Comparison of ENCODE assay signal across 1 cellular context in the genomic region with DNA sequence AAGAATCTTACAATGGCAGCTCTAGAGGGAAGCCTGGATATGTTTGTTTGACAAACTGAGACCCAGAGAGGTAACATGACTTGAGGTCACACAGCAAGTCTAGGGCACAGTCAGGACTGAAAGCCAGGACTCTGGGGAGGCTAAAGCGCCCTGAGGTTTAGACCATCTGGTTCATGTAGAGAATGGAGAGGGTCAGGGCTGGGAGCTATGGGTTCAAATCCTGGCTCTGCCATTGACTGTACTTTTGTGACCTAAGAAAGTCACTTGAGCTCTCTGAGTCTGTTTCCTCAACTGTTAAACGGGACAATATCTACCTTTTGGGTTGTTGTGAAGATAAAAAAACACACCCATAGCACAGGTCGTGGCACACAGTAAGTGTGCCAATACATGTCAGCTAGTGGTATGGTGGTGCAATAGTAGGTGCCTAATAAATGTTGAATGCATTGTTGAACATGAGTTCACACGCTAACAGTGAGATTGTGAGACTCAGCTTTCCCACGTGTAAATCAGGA.
A peak's percentile ranks its signal among the peaks of the same experiment; 100 is the strongest.
TF ChIP-seq lines count a peak whose summit lies in the region.

No MANE protein-coding gene starts in this region.

TF ChIP-seq in HepG2, 621 proteins besides CTCF, POLR2A, EP300 and RAD21 (continued from another document and continues in another):
- TF ChIP-seq AHDC1 (CRISPR knock-in tag; IDR thresholded peaks at IDR 0.05; ENCODE audit: borderline replicate concordance) (no peak), MAFF (IDR thresholded peaks at IDR 0.05; ENCODE audit: low read depth, low read length) (no peak), ZNF282 (IDR thresholded peaks at IDR 0.05; ENCODE audit: partially characterized antibody) (no peak), RELA (CRISPR knock-in tag; IDR thresholded peaks at IDR 0.05) (no peak), ATF4 (CRISPR knock-in tag; IDR thresholded peaks at IDR 0.05) (no peak), ZNF530 (CRISPR knock-in tag; IDR thresholded peaks at IDR 0.05; ENCODE audit: low read depth) (no peak), IKZF4 (CRISPR knock-in tag; IDR thresholded peaks at IDR 0.05; ENCODE audit: borderline replicate concordance, low read depth, not compliant biosample characterization) (no peak), POLR2AphosphoS5 (IDR thresholded peaks at IDR 0.05; ENCODE audit: low read depth, low read length) (no peak), ZNF619 (CRISPR knock-in tag; IDR thresholded peaks at IDR 0.05) (no peak), BRCA1 (CRISPR knock-in tag; IDR thresholded peaks at IDR 0.05) (no peak; the same call in 1 of the 2 replicates), NFIC (IDR thresholded peaks at IDR 0.05; ENCODE audit: low read length) (no peak), ARHGAP35 (CRISPR knock-in tag; IDR thresholded peaks at IDR 0.05; ENCODE audit: borderline replicate concordance) (0 out of 2 replicates have a peak, but pooled peaks have one; percentile 12), NBN (conservative IDR thresholded peaks at IDR 0.05) (no peak), GLI4 (CRISPR knock-in tag; IDR thresholded peaks at IDR 0.05; ENCODE audit: borderline replicate concordance) (no peak), RFX5 (IDR thresholded peaks at IDR 0.05; ENCODE audit: low read depth, low read length) (no peak), ZNF792 (CRISPR knock-in tag; IDR thresholded peaks at IDR 0.05) (no peak), ZBTB21 (CRISPR knock-in tag; IDR thresholded peaks at IDR 0.05) (peak; percentile 57; the same call in 1 of the 2 replicates), ZBTB20 (CRISPR knock-in tag; IDR thresholded peaks at IDR 0.05; ENCODE audit: borderline replicate concordance, low read depth) (no peak), HIVEP1 (CRISPR knock-in tag; IDR thresholded peaks at IDR 0.05) (0 out of 2 replicates have a peak, but pooled peaks have one; percentile 4), HDAC6 (IDR thresholded peaks at IDR 0.05; ENCODE audit: low read depth, low read length) (no peak), ZNF18 (CRISPR knock-in tag; IDR thresholded peaks at IDR 0.05; ENCODE audit: insufficient replicate concordance) (peak; percentile 2), PHF8 (CRISPR knock-in tag; IDR thresholded peaks at IDR 0.05) (no peak), ZIK1 (CRISPR knock-in tag; IDR thresholded peaks at IDR 0.05; ENCODE audit: borderline replicate concordance, low read depth) (no peak), ZNF430 (CRISPR knock-in tag; IDR thresholded peaks at IDR 0.05) (no peak), ZFX (CRISPR knock-in tag; IDR thresholded peaks at IDR 0.05; ENCODE audit: low read depth) (peak; percentile 18; the same call in 1 of the 2 replicates), ZNF207 (IDR thresholded peaks at IDR 0.05; ENCODE audit: borderline replicate concordance) (no peak), ZBTB43 (CRISPR knock-in tag; conservative IDR thresholded peaks at IDR 0.05) (no peak)
- TF ChIP-seq, protein P1, sequence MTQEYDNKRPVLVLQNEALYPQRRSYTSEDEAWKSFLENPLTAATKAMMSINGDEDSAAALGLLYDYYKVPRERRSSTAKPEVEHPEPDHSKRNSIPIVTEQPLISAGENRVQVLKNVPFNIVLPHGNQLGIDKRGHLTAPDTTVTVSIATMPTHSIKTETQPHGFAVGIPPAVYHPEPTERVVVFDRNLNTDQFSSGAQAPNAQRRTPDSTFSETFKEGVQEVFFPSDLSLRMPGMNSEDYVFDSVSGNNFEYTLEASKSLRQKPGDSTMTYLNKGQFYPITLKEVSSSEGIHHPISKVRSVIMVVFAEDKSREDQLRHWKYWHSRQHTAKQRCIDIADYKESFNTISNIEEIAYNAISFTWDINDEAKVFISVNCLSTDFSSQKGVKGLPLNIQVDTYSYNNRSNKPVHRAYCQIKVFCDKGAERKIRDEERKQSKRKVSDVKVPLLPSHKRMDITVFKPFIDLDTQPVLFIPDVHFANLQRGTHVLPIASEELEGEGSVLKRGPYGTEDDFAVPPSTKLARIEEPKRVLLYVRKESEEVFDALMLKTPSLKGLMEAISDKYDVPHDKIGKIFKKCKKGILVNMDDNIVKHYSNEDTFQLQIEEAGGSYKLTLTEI (CRISPR knock-in tag; conservative IDR thresholded peaks at IDR 0.05): no peak
- TF ChIP-seq, protein P2, sequence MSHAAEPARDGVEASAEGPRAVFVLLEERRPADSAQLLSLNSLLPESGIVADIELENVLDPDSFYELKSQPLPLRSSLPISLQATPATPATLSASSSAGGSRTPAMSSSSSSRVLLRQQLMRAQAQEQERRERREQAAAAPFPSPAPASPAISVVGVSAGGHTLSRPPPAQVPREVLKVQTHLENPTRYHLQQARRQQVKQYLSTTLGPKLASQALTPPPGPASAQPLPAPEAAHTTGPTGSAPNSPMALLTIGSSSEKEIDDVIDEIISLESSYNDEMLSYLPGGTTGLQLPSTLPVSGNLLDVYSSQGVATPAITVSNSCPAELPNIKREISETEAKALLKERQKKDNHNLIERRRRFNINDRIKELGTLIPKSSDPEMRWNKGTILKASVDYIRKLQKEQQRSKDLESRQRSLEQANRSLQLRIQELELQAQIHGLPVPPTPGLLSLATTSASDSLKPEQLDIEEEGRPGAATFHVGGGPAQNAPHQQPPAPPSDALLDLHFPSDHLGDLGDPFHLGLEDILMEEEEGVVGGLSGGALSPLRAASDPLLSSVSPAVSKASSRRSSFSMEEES (CRISPR knock-in tag; IDR thresholded peaks at IDR 0.05): no peak; the same call in 1 of the 2 replicates
- TF ChIP-seq, protein P3, sequence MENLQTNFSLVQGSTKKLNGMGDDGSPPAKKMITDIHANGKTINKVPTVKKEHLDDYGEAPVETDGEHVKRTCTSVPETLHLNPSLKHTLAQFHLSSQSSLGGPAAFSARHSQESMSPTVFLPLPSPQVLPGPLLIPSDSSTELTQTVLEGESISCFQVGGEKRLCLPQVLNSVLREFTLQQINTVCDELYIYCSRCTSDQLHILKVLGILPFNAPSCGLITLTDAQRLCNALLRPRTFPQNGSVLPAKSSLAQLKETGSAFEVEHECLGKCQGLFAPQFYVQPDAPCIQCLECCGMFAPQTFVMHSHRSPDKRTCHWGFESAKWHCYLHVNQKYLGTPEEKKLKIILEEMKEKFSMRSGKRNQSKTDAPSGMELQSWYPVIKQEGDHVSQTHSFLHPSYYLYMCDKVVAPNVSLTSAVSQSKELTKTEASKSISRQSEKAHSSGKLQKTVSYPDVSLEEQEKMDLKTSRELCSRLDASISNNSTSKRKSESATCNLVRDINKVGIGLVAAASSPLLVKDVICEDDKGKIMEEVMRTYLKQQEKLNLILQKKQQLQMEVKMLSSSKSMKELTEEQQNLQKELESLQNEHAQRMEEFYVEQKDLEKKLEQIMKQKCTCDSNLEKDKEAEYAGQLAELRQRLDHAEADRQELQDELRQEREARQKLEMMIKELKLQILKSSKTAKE (CRISPR knock-in tag; IDR thresholded peaks at IDR 0.05; ENCODE audit: borderline replicate concordance): no peak
